In the genomic region with DNA sequence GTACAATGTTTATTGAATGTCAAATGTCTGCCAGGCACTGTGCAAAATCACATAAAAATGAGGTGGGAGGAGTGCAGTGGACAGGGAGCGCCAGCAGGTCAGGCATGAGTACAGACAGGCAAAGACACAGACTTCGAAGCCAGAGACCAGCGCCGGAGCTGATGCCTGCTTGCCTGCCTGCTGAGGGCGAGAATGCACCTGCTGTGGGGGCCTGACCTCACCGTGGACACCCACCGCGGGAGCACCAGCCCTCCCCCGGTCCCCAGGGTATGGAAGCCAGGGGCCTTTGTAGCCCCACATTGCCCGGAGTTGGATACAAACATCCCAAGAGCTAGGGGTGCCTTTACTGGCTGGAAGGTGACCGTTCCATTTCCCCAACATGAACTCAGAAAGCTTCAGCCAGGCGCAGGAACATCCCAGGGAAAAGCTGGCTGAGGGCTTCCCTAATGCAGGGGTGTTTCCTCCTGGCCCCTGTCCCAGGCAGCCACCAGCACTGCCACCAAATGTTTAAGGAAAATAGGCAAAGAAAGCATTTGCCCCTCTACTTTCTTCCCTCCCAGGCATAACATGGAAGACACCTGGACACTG, we compare ENCODE assay signal across 25 cellular contexts. TPM values are rescaled to one million over a fixed set of nuclear protein-coding genes. Genes with fewer than 3 reads are reported as not detected.
"Had no signal": no experiment of that assay in that cellular context is flagged by ENCODE, and none has a peak within 500 bp of the region (broad histone marks: within the 10 kb centered on the region; RNA-seq: fewer than 3 reads in every experiment).

No MANE protein-coding gene starts in this region.

- ATAC-seq: activated CD8-positive, alpha-beta T cell treated with anti-CD3 and anti-CD28 coated beads for 36 hours; activated naive CD8-positive, alpha-beta T cell treated with anti-CD3 and anti-CD28 coated beads, Interleukin-2, amount 50 U/mL, for 24 hours; foreskin keratinocyte; left lung; stimulated activated memory B cell treated with anti-CD40 and anti-IgM and Interleukin-4, amounts not matched to agents 10 μg/mL and 1 μg/mL and 100 μg/mL, for 72 hours; T-cell had no signal

- H3K27me3 Mint-ChIP-seq: stimulated activated memory B cell treated with anti-CD40 and anti-IgM and Interleukin-4, amounts not matched to agents 10 μg/mL and 1 μg/mL and 100 μg/mL, for 72 hours had no signal

- H3K36me3 Mint-ChIP-seq: activated naive CD4-positive, alpha-beta T cell treated with anti-CD3 and anti-CD28 coated beads, Interleukin-2, amount 10 ng/mL, durations not matched to agents 7 days and 5 days; T-cell had no signal

- H3K27ac Mint-ChIP-seq: activated B cell treated with CpG ODN at 0.5 μM for 24 hours; activated CD8-positive, alpha-beta T cell treated with anti-CD3 and anti-CD28 coated beads for 36 hours; activated naive CD4-positive, alpha-beta T cell treated with anti-CD3 and anti-CD28 coated beads, Interleukin-2, amount 10 ng/mL, durations not matched to agents 7 days and 5 days; activated naive CD8-positive, alpha-beta T cell treated with anti-CD3 and anti-CD28 coated beads, Interleukin-2, amount 50 U/mL, for 24 hours; activated T-helper 2 cell treated with anti-CD3 and anti-CD28 coated beads, Interferon-gamma antibody, Interleukin-2, Interleukin-4, amounts not matched to agents 10 μg/mL and 5 μg/mL and 100 μg/mL, durations not matched to agents 14 hours and 24 hours and 36 hours; stimulated activated memory B cell treated with anti-CD40 and anti-IgM and Interleukin-4, amounts not matched to agents 10 μg/mL and 1 μg/mL and 100 μg/mL, for 72 hours; T-cell had no signal

- H3K4me3 Mint-ChIP-seq: activated B cell treated with CpG ODN at 0.5 μM for 24 hours; activated CD8-positive, alpha-beta T cell treated with anti-CD3 and anti-CD28 coated beads for 36 hours; activated naive CD4-positive, alpha-beta T cell treated with anti-CD3 and anti-CD28 coated beads, Interleukin-2, amount 10 ng/mL, durations not matched to agents 7 days and 5 days; activated naive CD8-positive, alpha-beta T cell treated with anti-CD3 and anti-CD28 coated beads, Interleukin-2, amount 50 U/mL, for 24 hours; neural crest cell; stimulated activated memory B cell treated with anti-CD40 and anti-IgM and Interleukin-4, amounts not matched to agents 10 μg/mL and 1 μg/mL and 100 μg/mL, for 72 hours; T-cell had no signal

- FAIRE-seq: keratinocyte had no signal

- H3K27me3 ChIP-seq: right lobe of liver had no signal

- H3K4me1 ChIP-seq: foreskin keratinocyte, left lung, right lobe of liver had no signal

- H3K36me3 ChIP-seq: left lung, right lobe of liver, thoracic aorta had no signal

- DNase-seq: activated B cell treated with CpG ODN at 0.5 μM for 24 hours; activated CD4-positive, alpha-beta T cell treated with anti-CD3 and anti-CD28 coated beads for 48 hours; activated CD8-positive, alpha-beta T cell treated with anti-CD3 and anti-CD28 coated beads for 36 hours; activated naive CD4-positive, alpha-beta T cell treated with anti-CD3 and anti-CD28 coated beads, Interleukin-2, amount 10 ng/mL, durations not matched to agents 7 days and 5 days; activated naive CD8-positive, alpha-beta T cell treated with anti-CD3 and anti-CD28 coated beads, Interleukin-2, amount 50 U/mL, for 24 hours; activated T-cell treated with anti-CD3 and anti-CD28 coated beads, Interleukin-2, amount 50 U/mL, for 1 hour; foreskin keratinocyte; hippocampal formation; stimulated activated CD4-positive, alpha-beta T cell treated with anti-CD3 and anti-CD28 coated beads, Interleukin-4, amount 100 ng/mL, for 4 hours; T-cell had no signal

- H3K4me3 ChIP-seq: coronary artery, left lung, right lobe of liver, thoracic aorta had no signal

- H3K27ac ChIP-seq: coronary artery, foreskin keratinocyte, left lung, right lobe of liver, thoracic aorta had no signal

RNA-seq across cellular contexts. Expression of gene IFITM10, which starts 17.9 kb away (rescaled TPM):
- total RNA-seq: activated B cell treated with CpG ODN at 0.5 μM for 24 hours, epithelial cell of proximal tubule, neural crest cell had no signal

RNA-seq across cellular contexts. Expression of gene KRTAP5-6, which starts 35.5 kb away (rescaled TPM):
- total RNA-seq: activated B cell treated with CpG ODN at 0.5 μM for 24 hours; activated CD8-positive, alpha-beta T cell treated with anti-CD3 and anti-CD28 coated beads for 36 hours; activated T-helper 2 cell treated with anti-CD3 and anti-CD28 coated beads, Interferon-gamma antibody, Interleukin-2, Interleukin-4, amounts not matched to agents 10 μg/mL and 5 μg/mL and 100 μg/mL, durations not matched to agents 14 hours and 24 hours and 36 hours; aorta; epithelial cell of proximal tubule; fibroblast of lung; foreskin keratinocyte; left lung; mononuclear cell; neural crest cell; osteocyte; pulmonary artery endothelial cell; T-cell; thoracic aorta; ureter had no signal
- polyA plus RNA-seq: aorta, fibroblast of lung, foreskin keratinocyte, keratinocyte had no signal
